8 cellular contexts compared by ENCODE assay signal in genomic region chr4:158722291-158722916, GRCh38. TPM values are rescaled to one million over a fixed set of nuclear protein-coding genes. Genes with fewer than 3 reads are reported as not detected.
DNase-seq lines count a peak whose midpoint lies in the region; ATAC-seq and TF ChIP-seq lines count a peak whose summit lies in the region.

No MANE protein-coding gene starts in this region.

- peaks cover 12% of the 10 kb centered on the region for H3K27me3 Mint-ChIP-seq in CD4-positive, CD25-positive, alpha-beta regulatory T cell
- H3K27me3 Mint-ChIP-seq in activated CD4-positive, alpha-beta memory T cell treated with anti-CD3 and anti-CD28 coated beads, Interleukin-2, amount 10 ng/mL, durations not matched to agents 7 days and 5 days: no peaks in the 10 kb centered on the region
- peaks cover 7% of the 10 kb centered on the region for H3K27me3 Mint-ChIP-seq in nephron progenitor cell (ENCODE audit: low read depth, poor library complexity)

- no peaks in the 10 kb centered on the region for H3K9me3 ChIP-seq in CD4-positive, CD25-positive, alpha-beta regulatory T cell (ENCODE audit: control insufficient read depth in 2 of 2, low read length in 2 of 2)

- H3K9me3 Mint-ChIP-seq in CD4-positive, CD25-positive, alpha-beta regulatory T cell: peaks cover 0 to 1% (median 0%) of the 10 kb centered on the region in 7 donors
- H3K9me3 Mint-ChIP-seq in activated CD4-positive, alpha-beta memory T cell treated with anti-CD3 and anti-CD28 coated beads, Interleukin-2, amount 10 ng/mL, durations not matched to agents 7 days and 5 days: no peaks in the 10 kb centered on the region
- H3K9me3 Mint-ChIP-seq in nephron progenitor cell: no peaks in the 10 kb centered on the region

- peaks cover 22 to 52% (median 40%) of the 10 kb centered on the region in 4 donors for H3K4me1 Mint-ChIP-seq in CD4-positive, CD25-positive, alpha-beta regulatory T cell
- H3K4me1 Mint-ChIP-seq in activated CD4-positive, alpha-beta memory T cell treated with anti-CD3 and anti-CD28 coated beads, Interleukin-2, amount 10 ng/mL, durations not matched to agents 7 days and 5 days: peaks cover 72% of the 10 kb centered on the region
- peaks cover 24% of the 10 kb centered on the region for H3K4me1 Mint-ChIP-seq in nephron progenitor cell

- TF ChIP-seq CTCF in fibroblast of the aortic adventitia (IDR thresholded peaks at IDR 0.05; ENCODE audit: insufficient read depth, low read length) (no peak), nephron progenitor cell (IDR thresholded peaks at IDR 0.05) (no peak)

- CTCF ChIA-PET in activated CD4-positive, alpha-beta memory T cell treated with anti-CD3 and anti-CD28 coated beads, Interleukin-2, amount 10 ng/mL, durations not matched to agents 7 days and 5 days (lab: Charles Lee): interaction anchor here (1.5 to 2.3 kb wide), 3 partner anchors 11 to 129 kb away, joined by 4 to 6 read pairs (median 4); no protein-coding TSS in a partner anchor

- peak overlapping the region; percentile 93 for H3K27ac ChIP-seq in CD4-positive, CD25-positive, alpha-beta regulatory T cell (ENCODE audit: insufficient read depth, low read length, poor library complexity, severe bottlenecking)

- peak overlapping the region; percentile 97 to 100 (median 99) for H3K27ac Mint-ChIP-seq in CD4-positive, CD25-positive, alpha-beta regulatory T cell
- H3K27ac Mint-ChIP-seq in activated CD4-positive, alpha-beta memory T cell treated with anti-CD3 and anti-CD28 coated beads, Interleukin-2, amount 10 ng/mL, durations not matched to agents 7 days and 5 days: peak overlapping the region; percentile 98
- peak overlapping the region; percentile 94 for H3K27ac Mint-ChIP-seq in nephron progenitor cell

- peaks cover 8% of the 10 kb centered on the region for H3K4me1 ChIP-seq in CD4-positive, CD25-positive, alpha-beta regulatory T cell (ENCODE audit: control insufficient read depth, insufficient read depth, low read length, poor library complexity, severe bottlenecking)

- ATAC-seq in CD4-positive, CD25-positive, alpha-beta regulatory T cell (ENCODE audit: low read depth in 2 of 2): peak in 1 of 2 donors; percentile 6
- ATAC-seq in GM19328 (IDR thresholded peaks at IDR 0.05; ENCODE audit: unreplicated experiment) (peak; percentile 10), HG03342 (IDR thresholded peaks at IDR 0.05; ENCODE audit: unreplicated experiment) (no peak)

- peak in 2 of 3 donors; percentile 10 to 35 for DNase-seq in CD4-positive, CD25-positive, alpha-beta regulatory T cell
- peak; percentile 5 for DNase-seq in Jurkat, Clone E6-1 (ENCODE audit: low read depth, low spot score)
- DNase-seq in activated CD4-positive, alpha-beta memory T cell treated with anti-CD3 and anti-CD28 coated beads, Interleukin-2, amount 10 ng/mL, durations not matched to agents 7 days and 5 days: no peak
- DNase-seq in fibroblast of the aortic adventitia (ENCODE audit: low read depth): peak; percentile 58
- DNase-seq in nephron progenitor cell: peak; percentile 8
- no peak for DNase-seq in DMS153 (lab: John Stamatoyannopoulos, UW)

- peak overlapping the region; percentile 97 to 100 (median 99) for H3K4me3 Mint-ChIP-seq in CD4-positive, CD25-positive, alpha-beta regulatory T cell
- peak overlapping the region; percentile 85 for H3K4me3 Mint-ChIP-seq in activated CD4-positive, alpha-beta memory T cell treated with anti-CD3 and anti-CD28 coated beads, Interleukin-2, amount 10 ng/mL, durations not matched to agents 7 days and 5 days
- H3K4me3 Mint-ChIP-seq in nephron progenitor cell: peak overlapping the region; percentile 96

- H3K27me3 ChIP-seq in CD4-positive, CD25-positive, alpha-beta regulatory T cell (ENCODE audit: control insufficient read depth, insufficient read depth, low read length): peaks cover 10% of the 10 kb centered on the region

- peaks cover 29% of the 10 kb centered on the region for H3K36me3 ChIP-seq in CD4-positive, CD25-positive, alpha-beta regulatory T cell (ENCODE audit: control insufficient read depth, insufficient read depth, low read length)

- POLR2A ChIA-PET in activated CD4-positive, alpha-beta memory T cell treated with anti-CD3 and anti-CD28 coated beads, Interleukin-2, amount 10 ng/mL, durations not matched to agents 7 days and 5 days (lab: Charles Lee): interaction anchor here (0.9 to 1.3 kb wide), 2 partner anchors 51 to 88 kb away, joined by 3 read pairs; partner anchors contain the start of gene C4orf46

- H3K4me3 ChIP-seq in CD4-positive, CD25-positive, alpha-beta regulatory T cell (ENCODE audit: low read depth, low read length): peak overlapping the region; percentile 97
- peak overlapping the region; percentile 92 for H3K4me3 ChIP-seq in Jurkat, Clone E6-1 (ENCODE audit: low read length)
- peak overlapping the region; percentile 83 for H3K4me3 ChIP-seq in fibroblast of the aortic adventitia (ENCODE audit: low read depth, low read length)

- H3K36me3 Mint-ChIP-seq in CD4-positive, CD25-positive, alpha-beta regulatory T cell: peaks cover 28% of the 10 kb centered on the region
- peaks cover 55% of the 10 kb centered on the region for H3K36me3 Mint-ChIP-seq in activated CD4-positive, alpha-beta memory T cell treated with anti-CD3 and anti-CD28 coated beads, Interleukin-2, amount 10 ng/mL, durations not matched to agents 7 days and 5 days (ENCODE audit: low read depth)
- peaks cover 36% of the 10 kb centered on the region for H3K36me3 Mint-ChIP-seq in nephron progenitor cell (ENCODE audit: low read depth)

RNA-seq across cellular contexts. Expression of gene PPID, which starts 0.8 kb away (rescaled TPM):
- 18.3 TPM for total RNA-seq in CD4-positive, CD25-positive, alpha-beta regulatory T cell
- polyA plus RNA-seq in CD4-positive, CD25-positive, alpha-beta regulatory T cell: 10 to 100 TPM; 44.6 to 50.4 (median 47.1) TPM
- 70.7 TPM for polyA plus RNA-seq in Jurkat, Clone E6-1 (2012; ENCODE audit: insufficient read depth, insufficient read length)
- 10 to 100 TPM; 46.2 to 47.5 TPM for total RNA-seq in activated CD4-positive, alpha-beta memory T cell treated with anti-CD3 and anti-CD28 coated beads, Interleukin-2, amount 10 ng/mL, durations not matched to agents 7 days and 5 days
- 23.6 and 45.1 TPM in 2 replicates for total RNA-seq in fibroblast of the aortic adventitia (ENCODE audit: low replicate concordance)

RNA-seq across cellular contexts. Expression of gene FNIP2, which starts 46.4 kb away (rescaled TPM):
- total RNA-seq in CD4-positive, CD25-positive, alpha-beta regulatory T cell: 8.9 TPM
- polyA plus RNA-seq in CD4-positive, CD25-positive, alpha-beta regulatory T cell: 1 to 10 TPM; 1.5 to 3.9 (median 2.1) TPM
- 7.3 TPM for polyA plus RNA-seq in Jurkat, Clone E6-1 (2012; ENCODE audit: insufficient read depth, insufficient read length)
- total RNA-seq in activated CD4-positive, alpha-beta memory T cell treated with anti-CD3 and anti-CD28 coated beads, Interleukin-2, amount 10 ng/mL, durations not matched to agents 7 days and 5 days: 10 to 100 TPM; 16.9 to 17.3 TPM
- total RNA-seq in fibroblast of the aortic adventitia (ENCODE audit: low replicate concordance): 21.2 and 34.3 TPM in 2 replicates

RNA-seq across cellular contexts. Expression of gene ETFDH, which starts 50.3 kb away (rescaled TPM):
- 15.9 TPM for total RNA-seq in CD4-positive, CD25-positive, alpha-beta regulatory T cell
- 10 to 100 TPM in 1 of 4 donors, 1 to 10 TPM in 3; 8.1 to 10.2 (median 9.2) TPM for polyA plus RNA-seq in CD4-positive, CD25-positive, alpha-beta regulatory T cell
- 34.7 TPM for polyA plus RNA-seq in Jurkat, Clone E6-1 (2012; ENCODE audit: insufficient read depth, insufficient read length)
- 10 to 100 TPM; 22.0 to 24.3 TPM for total RNA-seq in activated CD4-positive, alpha-beta memory T cell treated with anti-CD3 and anti-CD28 coated beads, Interleukin-2, amount 10 ng/mL, durations not matched to agents 7 days and 5 days
- total RNA-seq in fibroblast of the aortic adventitia (ENCODE audit: low replicate concordance): 20.9 and 42.3 TPM in 2 replicates

RNA-seq across cellular contexts. Expression of gene C4orf46, which starts 50.7 kb away (rescaled TPM):
- 6.9 TPM for total RNA-seq in CD4-positive, CD25-positive, alpha-beta regulatory T cell
- polyA plus RNA-seq in CD4-positive, CD25-positive, alpha-beta regulatory T cell: 1 to 10 TPM; 4.9 to 7.6 (median 5.1) TPM
- polyA plus RNA-seq in Jurkat, Clone E6-1 (2012; ENCODE audit: insufficient read depth, insufficient read length): 22.2 TPM
- total RNA-seq in activated CD4-positive, alpha-beta memory T cell treated with anti-CD3 and anti-CD28 coated beads, Interleukin-2, amount 10 ng/mL, durations not matched to agents 7 days and 5 days: 10 to 100 TPM; 15.5 to 19.7 TPM
- 4.3 and 63.4 TPM in 2 replicates for total RNA-seq in fibroblast of the aortic adventitia (ENCODE audit: low replicate concordance)

Comparison
In these comparisons a context has a peak if more than half of its experiments do, and no peak if none do; other contexts are left out.
1. DNase-seq: peak in CD4-positive, CD25-positive, alpha-beta regulatory T cell (2 of 3), Jurkat, Clone E6-1 (single experiment), fibroblast of the aortic adventitia (single experiment) and nephron progenitor cell (single experiment); none in activated CD4-positive, alpha-beta memory T cell treated with anti-CD3 and anti-CD28 coated beads, Interleukin-2, amount 10 ng/mL, durations not matched to agents 7 days and 5 days (single experiment) and DMS153 (single experiment).
2. Peak in every context shown above with its lines, with median percentiles within 50 percentile points of each other: H3K4me3 ChIP-seq, H3K27ac Mint-ChIP-seq and H3K4me3 Mint-ChIP-seq.